8 cellular contexts compared by ENCODE assay signal in the genomic region with DNA sequence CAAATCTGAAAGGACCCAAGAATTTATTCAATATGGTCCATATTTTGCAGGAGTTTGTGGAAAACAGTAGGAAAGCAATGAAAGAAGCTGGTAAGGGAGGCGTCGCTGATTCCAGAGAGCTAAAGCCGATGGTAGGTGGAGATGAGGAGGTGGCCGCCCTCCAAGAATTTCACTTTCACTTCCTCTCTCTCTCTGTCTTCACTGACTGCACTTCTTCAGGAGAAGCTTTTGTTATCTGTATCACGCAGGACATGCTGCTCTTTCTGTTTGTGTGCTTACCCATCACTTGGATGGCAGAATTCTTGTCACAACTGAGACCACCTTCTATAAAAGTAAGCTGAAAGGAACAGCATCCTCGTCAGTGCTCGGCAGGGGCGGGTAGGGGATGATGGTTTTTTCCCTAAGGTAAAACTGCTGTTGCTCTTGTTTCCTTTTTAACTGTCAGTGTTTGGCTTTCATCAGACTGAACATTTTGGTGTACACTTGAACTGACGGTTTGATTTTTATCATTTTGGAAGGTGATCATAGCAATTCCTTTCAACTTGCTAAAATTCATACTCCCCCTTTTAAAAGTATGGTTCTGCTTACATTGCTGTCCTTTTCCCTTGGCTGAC.
A peak's percentile ranks its signal among the peaks of the same experiment; 100 is the strongest.
DNase-seq lines count a peak whose midpoint lies in the region; ATAC-seq and TF ChIP-seq lines count a peak whose summit lies in the region.

No MANE protein-coding gene starts in this region.

- H3K27ac ChIP-seq in DOHH2 (ENCODE audit: low read depth, low read length) = no peak overlapping the region

- H3K27me3 Mint-ChIP-seq in activated CD4-positive, alpha-beta memory T cell treated with anti-CD3 and anti-CD28 coated beads for 36 hours = peaks cover 1% of the 10 kb centered on the region
- no peaks in the 10 kb centered on the region for H3K27me3 Mint-ChIP-seq in progenitor cell of endocrine pancreas

- no peak for TF ChIP-seq CTCF in DOHH2 (IDR thresholded peaks at IDR 0.05; ENCODE audit: low read depth, low read length, poor library complexity, severe bottlenecking)
- no peak for TF ChIP-seq CTCF in progenitor cell of endocrine pancreas (IDR thresholded peaks at IDR 0.05; ENCODE audit: unreplicated experiment)

- peak; percentile 40 for DNase-seq in activated CD4-positive, alpha-beta memory T cell treated with anti-CD3 and anti-CD28 coated beads for 36 hours
- DNase-seq in left lobe of liver (ENCODE audit: low spot score) = no peak
- DNase-seq in SHP77 (lab: John Stamatoyannopoulos, UW) = no peak
- no peak for DNase-seq in progenitor cell of endocrine pancreas (ENCODE audit: low spot score, unreplicated experiment)
- no peak for DNase-seq in AG08395 (ENCODE audit: low spot score)

- H3K4me3 Mint-ChIP-seq in activated CD4-positive, alpha-beta memory T cell treated with anti-CD3 and anti-CD28 coated beads for 36 hours = peak overlapping the region; percentile 77
- no peak overlapping the region for H3K4me3 Mint-ChIP-seq in progenitor cell of endocrine pancreas (ENCODE audit: low read depth)

- intact Hi-C loops in activated CD4-positive, alpha-beta memory T cell treated with anti-CD3 and anti-CD28 coated beads for 36 hours (cut with micrococcal nuclease) = no loop called here

- CTCF ChIA-PET in activated CD4-positive, alpha-beta memory T cell treated with anti-CD3 and anti-CD28 coated beads for 36 hours (lab: Charles Lee) = no interaction called here

- no peaks in the 10 kb centered on the region for H3K27me3 ChIP-seq in DOHH2 (ENCODE audit: control insufficient read depth, low read length)

- no peaks in the 10 kb centered on the region for H3K9me3 Mint-ChIP-seq in activated CD4-positive, alpha-beta memory T cell treated with anti-CD3 and anti-CD28 coated beads for 36 hours
- no peaks in the 10 kb centered on the region for H3K9me3 Mint-ChIP-seq in progenitor cell of endocrine pancreas (ENCODE audit: low read depth)

- POLR2A ChIA-PET in activated CD4-positive, alpha-beta memory T cell treated with anti-CD3 and anti-CD28 coated beads for 36 hours (lab: Charles Lee) = interaction anchor here (1.7 kb wide), 1 partner anchor 25 kb away, joined by 5 read pairs; no protein-coding TSS in a partner anchor

- H3K4me1 Mint-ChIP-seq in activated CD4-positive, alpha-beta memory T cell treated with anti-CD3 and anti-CD28 coated beads for 36 hours (ENCODE audit: low read depth) = peaks cover 13% of the 10 kb centered on the region
- no peaks in the 10 kb centered on the region for H3K4me1 Mint-ChIP-seq in progenitor cell of endocrine pancreas (ENCODE audit: low read depth)

- no peaks in the 10 kb centered on the region for H3F3A ChIP-seq in DOHH2 (ENCODE audit: control insufficient read depth, insufficient read depth)

- no peak overlapping the region for H3K27ac Mint-ChIP-seq in activated CD4-positive, alpha-beta memory T cell treated with anti-CD3 and anti-CD28 coated beads for 36 hours
- no peak overlapping the region for H3K27ac Mint-ChIP-seq in progenitor cell of endocrine pancreas

- ATAC-seq in GM19468 (IDR thresholded peaks at IDR 0.05; ENCODE audit: extremely low read depth, unreplicated experiment) (peak; percentile 99), HG03469 (IDR thresholded peaks at IDR 0.05; ENCODE audit: unreplicated experiment) (peak; percentile 98), left lobe of liver (peak; percentile 35)

- H3K4me3 ChIP-seq in DOHH2 (ENCODE audit: low read length) = 0 out of 2 replicates have a peak overlapping the region, but pooled peaks have one; percentile 2

- H3K9me2 ChIP-seq in DOHH2 (replicated peaks; ENCODE audit: control insufficient read depth, low read length) = no peaks in the 10 kb centered on the region

- no peaks in the 10 kb centered on the region for H3K36me3 ChIP-seq in DOHH2 (ENCODE audit: control insufficient read depth, low read length)

- peaks cover 3% of the 10 kb centered on the region for H3K36me3 Mint-ChIP-seq in activated CD4-positive, alpha-beta memory T cell treated with anti-CD3 and anti-CD28 coated beads for 36 hours
- peaks cover 9% of the 10 kb centered on the region for H3K36me3 Mint-ChIP-seq in progenitor cell of endocrine pancreas (ENCODE audit: insufficient read depth)

- peaks cover 11% of the 10 kb centered on the region for H3K4me1 ChIP-seq in DOHH2 (ENCODE audit: control insufficient read depth, low read length)

- no peaks in the 10 kb centered on the region for H4K20me1 ChIP-seq in DOHH2 (ENCODE audit: control insufficient read depth, insufficient read depth, low read depth, low read length)

- no peaks in the 10 kb centered on the region for H3K9me3 ChIP-seq in DOHH2 (ENCODE audit: control insufficient read depth, insufficient read depth, low read length)

- H3K79me2 ChIP-seq in DOHH2 (ENCODE audit: control insufficient read depth, low read length) = no peaks in the 10 kb centered on the region

- H3K4me2 ChIP-seq in DOHH2 (ENCODE audit: low read length) = peak overlapping the region; percentile 46

Comparison
In these comparisons a context has a peak if more than half of its experiments do, and no peak if none do; other contexts are left out.
1. ATAC-seq: peak in every context shown above with its lines; median percentile 99 in GM19468; 98 in HG03469; 35 in left lobe of liver.